18 cellular contexts compared by ENCODE assay signal in the genomic region with DNA sequence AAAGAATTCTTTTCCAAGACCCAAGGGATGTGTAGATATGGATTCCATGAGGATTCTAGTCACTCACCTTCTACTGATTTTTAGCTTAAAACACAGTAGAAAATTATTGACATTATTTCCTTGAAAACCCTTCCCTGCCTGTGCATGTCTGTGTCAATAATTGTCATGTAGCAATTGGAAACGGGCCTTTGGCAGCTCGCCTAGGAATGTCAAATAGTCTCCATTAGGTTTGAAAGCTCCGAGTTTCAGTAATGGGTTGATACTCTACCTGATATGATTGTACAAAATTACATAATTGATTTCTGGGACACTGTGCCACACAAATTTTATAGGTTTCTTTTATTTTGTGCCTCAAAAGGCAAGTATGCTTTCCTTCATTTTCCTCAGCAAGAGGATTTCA.
DNase-seq lines count a peak whose midpoint lies in the region; ATAC-seq, FAIRE-seq and TF ChIP-seq lines count a peak whose summit lies in the region.
"Had no signal": no experiment of that assay in that cellular context is flagged by ENCODE, and none has a peak within 500 bp of the region (broad histone marks: within the 10 kb centered on the region; RNA-seq: fewer than 3 reads in every experiment).

No MANE protein-coding gene starts in this region.

- ATAC-seq in GM19467 (IDR thresholded peaks at IDR 0.05; ENCODE audit: unreplicated experiment): no peak
- ATAC-seq: gastroesophageal sphincter; naive thymus-derived CD8-positive, alpha-beta T cell had no signal

- H3K36me3 Mint-ChIP-seq in Calu3 (ENCODE audit: insufficient read depth, unreplicated experiment): no peaks in the 10 kb centered on the region

- BruUV-seq in Calu3 (replicated peaks; lab: Mats Ljungman, UMichigan): no TSS peak

- peaks cover 3% of the 10 kb centered on the region for H3K9me3 Mint-ChIP-seq in Calu3 (ENCODE audit: low read depth, unreplicated experiment)
- H3K9me3 Mint-ChIP-seq: naive thymus-derived CD8-positive, alpha-beta T cell; stimulated activated naive CD8-positive, alpha-beta T cell treated with anti-CD3 and anti-CD28 coated beads, Interleukin-15, Interleukin-2, amounts not matched to agents 100 ng/mL and 50 ng/mL, for 24 hours had no signal

- intact Hi-C loops in Calu3 (cut with micrococcal nuclease; ENCODE audit: unreplicated experiment): no loop called here

- DNase-seq in Calu3 (peak; percentile 8), NCI-H1436 treated with DMSO at 0.1 percent for 48 hours (lab: John Stamatoyannopoulos, UW) (peak; percentile 80), NCI-H345 (lab: John Stamatoyannopoulos, UW) (peak; percentile 66), kidney tubule cell (ENCODE audit: low spot score) (peak; percentile 17), substantia nigra (lab: John Stamatoyannopoulos, UW) (no peak), NCI-H524 treated with DMSO at 0.1 percent for 48 hours (lab: John Stamatoyannopoulos, UW) (no peak), RCC 7860 (ENCODE audit: low spot score) (no peak)
- DNase-seq: activated CD4-positive, alpha-beta T cell treated with anti-CD3 and anti-CD28 coated beads, Interleukin-2, amount 50 U/mL, for 4 hours; activated naive CD4-positive, alpha-beta T cell treated with anti-CD3 and anti-CD28 coated beads, Interleukin-2, amount 10 ng/mL, durations not matched to agents 7 days and 5 days; activated T-cell treated with anti-CD3 and anti-CD28 coated beads, Interleukin-2, amount 50 U/mL, for 1 hour; Caco-2; H9; naive thymus-derived CD8-positive, alpha-beta T cell; uterus had no signal

- no peaks in the 10 kb centered on the region for H3K4me1 Mint-ChIP-seq in Calu3 (ENCODE audit: low read depth, unreplicated experiment)
- H3K4me1 Mint-ChIP-seq: activated naive CD4-positive, alpha-beta T cell treated with anti-CD3 and anti-CD28 coated beads, Interleukin-2, amount 10 ng/mL, durations not matched to agents 7 days and 5 days had no signal

- H3K4me3 Mint-ChIP-seq in Calu3 (ENCODE audit: low read depth, unreplicated experiment): no peak overlapping the region
- H3K4me3 Mint-ChIP-seq: activated naive CD4-positive, alpha-beta T cell treated with anti-CD3 and anti-CD28 coated beads, Interleukin-2, amount 10 ng/mL, durations not matched to agents 7 days and 5 days; H9; naive thymus-derived CD8-positive, alpha-beta T cell; stimulated activated naive CD8-positive, alpha-beta T cell treated with anti-CD3 and anti-CD28 coated beads, Interleukin-15, Interleukin-2, amounts not matched to agents 100 ng/mL and 50 ng/mL, for 24 hours had no signal

- no peak for TF ChIP-seq CTCF in Calu3 (IDR thresholded peaks at IDR 0.05; ENCODE audit: unreplicated experiment)

- no peak overlapping the region for H3K27ac ChIP-seq in substantia nigra (ENCODE audit: low read depth, low read length, poor library complexity, severe bottlenecking)
- H3K27ac ChIP-seq: epithelial cell of prostate, gastroesophageal sphincter, uterus had no signal

- H3K27ac Mint-ChIP-seq in Calu3 (ENCODE audit: unreplicated experiment): no peak overlapping the region
- H3K27ac Mint-ChIP-seq: activated naive CD4-positive, alpha-beta T cell treated with anti-CD3 and anti-CD28 coated beads, Interleukin-2, amount 10 ng/mL, durations not matched to agents 7 days and 5 days; H9; stimulated activated naive CD8-positive, alpha-beta T cell treated with anti-CD3 and anti-CD28 coated beads, Interleukin-15, Interleukin-2, amounts not matched to agents 100 ng/mL and 50 ng/mL, for 24 hours had no signal

- H3K27me3 Mint-ChIP-seq in Calu3 (ENCODE audit: unreplicated experiment): no peaks in the 10 kb centered on the region
- H3K27me3 Mint-ChIP-seq: activated naive CD4-positive, alpha-beta T cell treated with anti-CD3 and anti-CD28 coated beads, Interleukin-2, amount 10 ng/mL, durations not matched to agents 7 days and 5 days; stimulated activated naive CD8-positive, alpha-beta T cell treated with anti-CD3 and anti-CD28 coated beads, Interleukin-15, Interleukin-2, amounts not matched to agents 100 ng/mL and 50 ng/mL, for 24 hours had no signal

- no peak for FAIRE-seq in RCC 7860 (lab: Jason Lieb, UNC)

- CTCF ChIA-PET in Calu3 (lab: Charles Lee): no interaction called here

Comparison
In these comparisons a context has a peak if more than half of its experiments do, and no peak if none do; other contexts are left out.
1. DNase-seq: peak in Calu3 (single experiment), NCI-H1436 treated with DMSO at 0.1 percent for 48 hours (single experiment), NCI-H345 (single experiment) and kidney tubule cell (single experiment); none in substantia nigra (0 of 49), NCI-H524 treated with DMSO at 0.1 percent for 48 hours (single experiment) and RCC 7860 (single experiment).